In genomic region chr2:227382213-227382835, GRCh38 we compare ENCODE assay signal across 29 cellular contexts. TPM values are rescaled to one million over a fixed set of nuclear protein-coding genes. Genes with fewer than 3 reads are reported as not detected.
"Had no signal": no experiment of that assay in that cellular context is flagged by ENCODE, and none has a peak within 500 bp of the region (broad histone marks: within the 10 kb centered on the region; RNA-seq: fewer than 3 reads in every experiment).

No MANE protein-coding gene starts in this region.

RNA-seq across cellular contexts. Expression of gene TM4SF20, which starts 3.2 kb away (rescaled TPM):
- total RNA-seq: chondrocyte; dermis blood vessel endothelial cell; endothelial cell of umbilical vein; epithelial cell of proximal tubule; esophagus muscularis mucosa; fibroblast of lung; foreskin keratinocyte; gastroesophageal sphincter; heart left ventricle; kidney; left lobe of liver; liver; lung; mesothelial cell of epicardium; naive thymus-derived CD8-positive, alpha-beta T cell; osteocyte; prostate gland; right atrium auricular region; sciatic nerve; smooth muscle cell; temporal lobe; thyroid gland; ureter; vagina had no signal
- polyA plus RNA-seq: endothelial cell of umbilical vein; foreskin keratinocyte; heart left ventricle; liver; naive thymus-derived CD8-positive, alpha-beta T cell; smooth muscle cell; stomach had no signal

RNA-seq across cellular contexts. Expression of gene SCYGR1, which starts 5.4 kb away (rescaled TPM):
- total RNA-seq: chondrocyte; colonic mucosa; dermis blood vessel endothelial cell; endothelial cell of umbilical vein; epithelial cell of proximal tubule; esophagus muscularis mucosa; fibroblast of lung; foreskin keratinocyte; gastroesophageal sphincter; heart left ventricle; hepatocyte; kidney; left lobe of liver; liver; lung; mesothelial cell of epicardium; mucosa of descending colon; naive thymus-derived CD8-positive, alpha-beta T cell; osteocyte; prostate gland; right atrium auricular region; sciatic nerve; smooth muscle cell; stomach; subcutaneous adipose tissue; temporal lobe; thyroid gland; ureter; vagina had no signal
- polyA plus RNA-seq: endothelial cell of umbilical vein; fibroblast of lung; foreskin keratinocyte; heart left ventricle; hepatocyte; liver; lung; naive thymus-derived CD8-positive, alpha-beta T cell; smooth muscle cell; stomach had no signal
